Comparison of ENCODE assay signal across 12 cellular contexts in the genomic region with DNA sequence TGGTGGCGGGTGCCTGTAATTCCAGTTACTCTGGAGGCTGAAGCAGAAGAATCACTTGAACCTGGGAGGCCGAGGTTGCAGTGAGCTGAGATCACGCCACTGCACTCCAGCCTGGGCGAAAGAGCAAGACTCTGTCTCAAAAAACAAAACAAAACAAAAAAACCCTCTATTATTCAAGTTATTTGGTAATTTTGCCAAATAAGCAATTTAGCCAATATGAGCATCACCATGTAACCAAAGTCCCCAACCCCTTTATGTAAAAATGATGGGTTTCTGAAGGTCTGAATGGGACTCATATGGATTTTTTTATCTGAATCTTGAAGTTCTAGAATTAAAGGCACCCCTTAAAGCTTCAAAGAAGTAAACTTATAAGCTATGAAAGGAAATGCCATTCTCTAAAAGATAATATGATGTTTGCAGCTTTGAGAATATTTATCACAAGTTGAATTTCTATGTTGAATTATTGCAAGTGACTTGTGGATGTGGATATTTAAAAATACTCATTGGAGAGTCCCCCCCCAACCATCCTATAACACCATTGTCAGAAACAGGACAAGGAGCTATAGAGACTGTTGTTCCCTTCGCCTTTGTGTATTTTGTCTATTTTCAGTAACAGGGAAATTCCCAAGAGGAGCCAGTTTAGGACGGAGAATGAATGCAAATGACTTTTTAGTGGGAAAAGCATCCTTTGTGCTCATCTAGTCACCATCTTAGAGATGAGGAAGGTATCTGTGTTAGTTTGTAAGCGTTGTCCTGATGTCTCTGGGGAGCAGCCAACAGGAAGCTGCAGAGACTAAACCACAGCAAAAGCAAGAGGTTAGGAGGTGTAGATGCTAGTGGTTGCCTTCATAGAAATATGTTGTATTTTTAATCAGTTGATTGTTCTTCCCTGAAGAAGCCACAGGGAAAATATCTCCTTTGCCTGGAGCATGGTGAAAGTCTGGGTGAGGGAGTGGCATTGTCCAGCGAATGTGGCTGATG.
DNase-seq lines count a peak whose midpoint lies in the region; ATAC-seq and TF ChIP-seq lines count a peak whose summit lies in the region.
"Had no signal": no experiment of that assay in that cellular context is flagged by ENCODE, and none has a peak within 500 bp of the region (broad histone marks: within the 10 kb centered on the region; RNA-seq: fewer than 3 reads in every experiment).

No MANE protein-coding gene starts in this region.

- H3K36me3 Mint-ChIP-seq in glutamatergic neuron (ENCODE audit: unreplicated experiment) = peaks cover 14% of the 10 kb centered on the region

- no peaks in the 10 kb centered on the region; a peak in 1 of 22 replicates for H3K9me3 ChIP-seq in BLaER1 treated with 17β-estradiol and CSF1 and Interleukin-3, amounts not matched to agents 10 nM and 100 nM (replicated peaks in 1 of 11)
- H3K9me3 ChIP-seq: Caco-2, esophagus muscularis mucosa had no signal

- no peaks in the 10 kb centered on the region for H3K27me3 ChIP-seq in BLaER1 treated with 17β-estradiol and CSF1 and Interleukin-3, amounts not matched to agents 10 nM and 100 nM
- H3K27me3 ChIP-seq: esophagus muscularis mucosa had no signal

- TF ChIP-seq CTCF in NB4 (IDR thresholded peaks at IDR 0.05; ENCODE audit: low read depth, low read length) = no peak
- no peak for TF ChIP-seq CTCF in glutamatergic neuron (IDR thresholded peaks at IDR 0.05; ENCODE audit: partially characterized antibody, unreplicated experiment)

- in situ Hi-C loops in ACHN (cut with HindIII; ENCODE audit: low pct_ligation_motif_present, low pct_unique_long_range_greater_than_20kb, low sequenced_read_pairs) = no loop called here

- peaks cover 75 to 100% (median 98%) of the 10 kb centered on the region in 11 experiments for H4K20me1 ChIP-seq in BLaER1 treated with 17β-estradiol and CSF1 and Interleukin-3, amounts not matched to agents 10 nM and 100 nM

- peaks cover 51 to 61% (median 57%) of the 10 kb centered on the region in 10 experiments for H3K4me1 ChIP-seq in BLaER1 treated with 17β-estradiol and CSF1 and Interleukin-3, amounts not matched to agents 10 nM and 100 nM
- H3K4me1 ChIP-seq: esophagus muscularis mucosa had no signal

- no peak overlapping the region for H3K9ac ChIP-seq in BLaER1 treated with 17β-estradiol and CSF1 and Interleukin-3, amounts not matched to agents 10 nM and 100 nM

- H3K9me3 Mint-ChIP-seq in glutamatergic neuron (ENCODE audit: unreplicated experiment) = peaks cover 16% of the 10 kb centered on the region

- peaks cover 64 to 94% (median 81%) of the 10 kb centered on the region in 11 experiments for H3K36me3 ChIP-seq in BLaER1 treated with 17β-estradiol and CSF1 and Interleukin-3, amounts not matched to agents 10 nM and 100 nM

- H3K27ac Mint-ChIP-seq in glutamatergic neuron (ENCODE audit: unreplicated experiment) = peak overlapping the region; percentile 69

- H3K27me3 Mint-ChIP-seq in glutamatergic neuron (ENCODE audit: unreplicated experiment) = peaks cover 15% of the 10 kb centered on the region

- H3K4me1 Mint-ChIP-seq in glutamatergic neuron (ENCODE audit: low read depth, unreplicated experiment) = peaks cover 62% of the 10 kb centered on the region

- no peak overlapping the region for H3K4me3 ChIP-seq in BLaER1 treated with 17β-estradiol and CSF1 and Interleukin-3, amounts not matched to agents 10 nM and 100 nM
- no peak overlapping the region for H3K4me3 ChIP-seq in NB4 (ENCODE audit: low read depth, low read length)
- H3K4me3 ChIP-seq: esophagus muscularis mucosa had no signal

- ATAC-seq in GM18867 (IDR thresholded peaks at IDR 0.05; ENCODE audit: unreplicated experiment) (peak; percentile 49), GM21528 (IDR thresholded peaks at IDR 0.05; ENCODE audit: low FRiP score, unreplicated experiment) (no peak), HG03460 (IDR thresholded peaks at IDR 0.05; ENCODE audit: unreplicated experiment) (no peak)

- TF ChIP-seq POLR2A in NB4 (IDR thresholded peaks at IDR 0.05; ENCODE audit: extremely low read depth, insufficient read length) = no peak

- DNase-seq in NB4 (ENCODE audit: low read depth) (peak; percentile 62), glutamatergic neuron (no peak), COR-L47 (lab: John Stamatoyannopoulos, UW) (no peak), ACHN (no peak)
- DNase-seq: NCI-H1930, T-helper 9 cell had no signal

- peak overlapping the region; percentile 29 to 79 (median 61); a peak in 19 of 22 replicates for H3K4me2 ChIP-seq in BLaER1 treated with 17β-estradiol and CSF1 and Interleukin-3, amounts not matched to agents 10 nM and 100 nM

- H3K4me3 Mint-ChIP-seq in glutamatergic neuron (ENCODE audit: unreplicated experiment) = peak overlapping the region; percentile 61

- no peak overlapping the region for H3K27ac ChIP-seq in BLaER1 treated with 17β-estradiol and CSF1 and Interleukin-3, amounts not matched to agents 10 nM and 100 nM
- H3K27ac ChIP-seq: esophagus muscularis mucosa had no signal
